ENCODE assay signal across 1 cellular context in genomic region chr1:148038462-148039333, GRCh38.
TF ChIP-seq lines count a peak whose summit lies in the region.

No MANE protein-coding gene starts in this region.

TF ChIP-seq in H1, 55 proteins besides CTCF, POLR2A, EP300 and RAD21 (continued from another document):
- TF ChIP-seq EGR1 (IDR thresholded peaks at IDR 0.05; ENCODE audit: borderline replicate concordance, low read depth, low read length), result peak; percentile 81; the same call in 1 of the 2 replicates
- peak; percentile 94 for TF ChIP-seq ATF2 (IDR thresholded peaks at IDR 0.05; ENCODE audit: low read length)
- peak; percentile 52 for TF ChIP-seq CHD7 (IDR thresholded peaks at IDR 0.05; ENCODE audit: insufficient replicate concordance, low read length)
